Comparison of ENCODE assay signal across 15 cellular contexts in the genomic region with DNA sequence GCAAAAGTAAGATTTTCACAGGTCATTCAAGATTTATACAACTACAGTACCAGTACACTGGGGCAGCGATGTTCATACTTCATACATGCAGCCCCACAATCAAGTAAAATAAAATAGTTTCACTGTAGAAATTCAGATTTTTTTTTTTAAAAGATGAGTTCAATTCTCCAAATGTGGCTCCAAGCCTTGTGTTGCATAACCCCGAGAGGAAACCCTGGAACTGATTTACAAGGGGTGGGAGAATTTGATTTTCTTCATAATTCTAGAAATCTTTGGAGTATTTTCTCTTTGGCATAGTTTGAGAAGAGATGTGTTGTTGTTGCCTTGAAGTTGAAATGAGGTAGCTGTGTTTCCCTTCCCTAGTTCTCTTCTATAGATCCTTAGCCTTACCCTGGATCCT. TPM values are rescaled to one million over a fixed set of nuclear protein-coding genes. Genes with fewer than 3 reads are reported as not detected.
A peak's percentile ranks its signal among the peaks of the same experiment; 100 is the strongest.
DNase-seq lines count a peak whose midpoint lies in the region; ATAC-seq and TF ChIP-seq lines count a peak whose summit lies in the region.
"Had no signal": no experiment of that assay in that cellular context is flagged by ENCODE, and none has a peak within 500 bp of the region (broad histone marks: within the 10 kb centered on the region; RNA-seq: fewer than 3 reads in every experiment).

No MANE protein-coding gene starts in this region.

- DNase-seq in body of pancreas (no peak), right atrium auricular region (ENCODE audit: low spot score) (no peak), sigmoid colon (no peak), progenitor cell of endocrine pancreas (ENCODE audit: low spot score, unreplicated experiment) (no peak), activated gamma-delta T cell (lab: John Stamatoyannopoulos, UW) (no peak)
- DNase-seq: activated B cell treated with CpG ODN at 0.5 μM for 24 hours; activated T-cell treated with anti-CD3 and anti-CD28 coated beads for 4 hours; CD4-positive, CD25-positive, alpha-beta regulatory T cell; NCI-H1417; NCI-H774 had no signal

- peaks cover 47% of the 10 kb centered on the region for H3K4me1 Mint-ChIP-seq in progenitor cell of endocrine pancreas (ENCODE audit: low read depth)

- no peak overlapping the region for H3K27ac Mint-ChIP-seq in progenitor cell of endocrine pancreas
- H3K27ac Mint-ChIP-seq: activated B cell treated with CpG ODN at 0.5 μM for 24 hours; CD4-positive, CD25-positive, alpha-beta regulatory T cell had no signal

- H3K9me3 Mint-ChIP-seq in progenitor cell of endocrine pancreas (ENCODE audit: low read depth) = no peaks in the 10 kb centered on the region
- H3K9me3 Mint-ChIP-seq: activated B cell treated with CpG ODN at 0.5 μM for 24 hours had no signal

- TF ChIP-seq EP300 in sigmoid colon (IDR thresholded peaks at IDR 0.05) = no peak

- H4K20me1 ChIP-seq in BLaER1 = peaks cover 17% of the 10 kb centered on the region; the same call in 1 of the 2 replicates

- ATAC-seq in body of pancreas = no peak
- ATAC-seq in GM21717 (IDR thresholded peaks at IDR 0.05; ENCODE audit: unreplicated experiment) = no peak
- ATAC-seq in HG02852 (IDR thresholded peaks at IDR 0.05; ENCODE audit: unreplicated experiment) = no peak
- ATAC-seq: esophagus mucosa had no signal

- WGBS in body of pancreas, 2 donors = 39 to 48% methylated on average over 2 of the region's 2 CpGs
- WGBS in sigmoid colon, 2 donors = 40 to 44% methylated on average over 2 of the region's 2 CpGs

- H3K4me3 Mint-ChIP-seq in progenitor cell of endocrine pancreas (ENCODE audit: low read depth) = no peak overlapping the region
- H3K4me3 Mint-ChIP-seq: activated B cell treated with CpG ODN at 0.5 μM for 24 hours; CD4-positive, CD25-positive, alpha-beta regulatory T cell had no signal

- H3K4me3 ChIP-seq in BLaER1 = no peak overlapping the region
- H3K4me3 ChIP-seq in body of pancreas = peak overlapping the region in 1 of 2 donors; percentile 86
- H3K4me3 ChIP-seq in right atrium auricular region = peak overlapping the region; percentile 20 to 70
- peak overlapping the region in 3 of 4 donors; percentile 84 to 92 (median 87) for H3K4me3 ChIP-seq in sigmoid colon

- peaks cover 8% of the 10 kb centered on the region for H3K36me3 Mint-ChIP-seq in progenitor cell of endocrine pancreas (ENCODE audit: insufficient read depth)
- H3K36me3 Mint-ChIP-seq: CD4-positive, CD25-positive, alpha-beta regulatory T cell had no signal

- H3K36me3 ChIP-seq in BLaER1 (peaks cover 25% of the 10 kb centered on the region), body of pancreas (replicated peaks in 1 of 2; ENCODE audit: insufficient read depth in 1 of 2, low read depth in 2 of 2) (no peaks in the 10 kb centered on the region), right atrium auricular region (peaks cover 11% of the 10 kb centered on the region), sigmoid colon (peaks cover 0 to 9% (median 0%) of the 10 kb centered on the region in 4 donors)

- H3K4me1 ChIP-seq in BLaER1 (peaks cover 61% of the 10 kb centered on the region), body of pancreas (peaks cover 67% of the 10 kb centered on the region), right atrium auricular region (peaks cover 0 to 51% of the 10 kb centered on the region in 2 donors), sigmoid colon (peaks cover 0 to 64% (median 42%) of the 10 kb centered on the region in 4 donors)

- no peak overlapping the region for H3K9ac ChIP-seq in BLaER1

- no peak overlapping the region for H3K27ac ChIP-seq in BLaER1
- H3K27ac ChIP-seq in body of pancreas = peak overlapping the region in 3 of 4 donors; percentile 54 to 99 (median 98)
- H3K27ac ChIP-seq in right atrium auricular region = peak overlapping the region; percentile 91 to 94
- peak overlapping the region; percentile 89 to 98 (median 94) for H3K27ac ChIP-seq in sigmoid colon

- intact Hi-C loops in body of pancreas (cut with DNase I) = loop anchor here (10.0 kb wide), 1 partner anchor 69 kb away; no protein-coding TSS in a partner anchor
- intact Hi-C loops in sigmoid colon (cut with DNase I) = loop anchor here (5.0 kb wide), 3 partner anchors 88 to 228 kb away; partner anchors contain the start of genes ELL2 and GLRX

- peak overlapping the region; percentile 70; the same call in 1 of the 2 replicates for H3K4me2 ChIP-seq in BLaER1

- TF ChIP-seq CTCF in body of pancreas (IDR thresholded peaks at IDR 0.05) = no peak
- no peak for TF ChIP-seq CTCF in right atrium auricular region (IDR thresholded peaks at IDR 0.05)
- TF ChIP-seq CTCF in sigmoid colon (IDR thresholded peaks at IDR 0.05) = no peak
- no peak for TF ChIP-seq CTCF in progenitor cell of endocrine pancreas (IDR thresholded peaks at IDR 0.05; ENCODE audit: unreplicated experiment)

- H3K27me3 Mint-ChIP-seq in progenitor cell of endocrine pancreas = no peaks in the 10 kb centered on the region

- TF ChIP-seq POLR2A in body of pancreas (IDR thresholded peaks at IDR 0.05) = no peak
- TF ChIP-seq POLR2A in sigmoid colon (IDR thresholded peaks at IDR 0.05) = peak in 1 of 2 donors; percentile 8

- H3K27me3 ChIP-seq in BLaER1 (no peaks in the 10 kb centered on the region), body of pancreas (no peaks in the 10 kb centered on the region), right atrium auricular region (no peaks in the 10 kb centered on the region), sigmoid colon (no peaks in the 10 kb centered on the region)

- peaks cover 5% of the 10 kb centered on the region; the same call in 1 of the 2 replicates for H3K9me3 ChIP-seq in BLaER1
- no peaks in the 10 kb centered on the region for H3K9me3 ChIP-seq in body of pancreas
- H3K9me3 ChIP-seq in right atrium auricular region = no peaks in the 10 kb centered on the region
- H3K9me3 ChIP-seq in sigmoid colon = no peaks in the 10 kb centered on the region

RNA-seq across cellular contexts. Expression of gene RHOBTB3, which starts 3.0 kb away (rescaled TPM):
- total RNA-seq in body of pancreas (100 to 1,000 TPM; 153 to 196 TPM), right atrium auricular region (10 to 100 TPM; 56.2 to 89.9 TPM), sigmoid colon (100 to 1,000 TPM in 2 of 4 donors, 10 to 100 TPM in 2; 75.6 to 151 (median 111) TPM), progenitor cell of endocrine pancreas (55.9 and 61.9 TPM in 2 replicates)
- polyA plus RNA-seq in sigmoid colon = 10 to 100 TPM; 12.3 to 16.4 (median 15.0) TPM

RNA-seq across cellular contexts. Expression of gene SPATA9, which starts 51.4 kb away (rescaled TPM):
- total RNA-seq in body of pancreas = not detected
- total RNA-seq in right atrium auricular region = under 1 TPM in 1 of 2 donors, not detected in 1; 0.30 TPM
- total RNA-seq in sigmoid colon = 1 to 10 TPM in 1 of 4 donors, not detected in 3; 1.1 TPM
- polyA plus RNA-seq in sigmoid colon = under 1 TPM in 1 of 3 donors, not detected in 2; 0.36 TPM
- 0.82 TPM in 1 of 2 replicates, not detected in the other for total RNA-seq in progenitor cell of endocrine pancreas
- total RNA-seq: activated B cell treated with CpG ODN at 0.5 μM for 24 hours; CD4-positive, CD25-positive, alpha-beta regulatory T cell; esophagus mucosa had no signal
- polyA plus RNA-seq: keratinocyte had no signal
